In genomic region chr14:20781805-20782204, GRCh38 we compare ENCODE assay signal across 10 cellular contexts. TPM values are rescaled to one million over a fixed set of nuclear protein-coding genes. Genes with fewer than 3 reads are reported as not detected.
A peak's percentile ranks its signal among the peaks of the same experiment; 100 is the strongest.
DNase-seq lines count a peak whose midpoint lies in the region; ATAC-seq and TF ChIP-seq lines count a peak whose summit lies in the region.
"Had no signal": no experiment of that assay in that cellular context is flagged by ENCODE, and none has a peak within 500 bp of the region (broad histone marks: within the 10 kb centered on the region; RNA-seq: fewer than 3 reads in every experiment).

No MANE protein-coding gene starts in this region.

- no peak for TF ChIP-seq EP300 in gastroesophageal sphincter (IDR thresholded peaks at IDR 0.05)

- H3K27me3 ChIP-seq in GM06990 (replicated peaks; ENCODE audit: control insufficient read depth, insufficient read depth, low read length): no peaks in the 10 kb centered on the region
- no peaks in the 10 kb centered on the region for H3K27me3 ChIP-seq in gastroesophageal sphincter
- H3K27me3 ChIP-seq in prostate gland (replicated peaks; ENCODE audit: insufficient read depth): no peaks in the 10 kb centered on the region
- no peaks in the 10 kb centered on the region for H3K27me3 ChIP-seq in vagina
- H3K27me3 ChIP-seq: SJCRH30 had no signal

- 67% methylated on average over 2 of the region's 4 CpGs; no CpG with 5 or more reads in 1 of the 2 donors for WGBS in gastroesophageal sphincter (ENCODE audit: low coverage in 1 of 2), 2 donors
- WGBS in prostate gland: 18% methylated on average over 4 of the region's 4 CpGs

- H3K9me3 ChIP-seq in SK-N-MC (ENCODE audit: low read depth, low read length) (no peaks in the 10 kb centered on the region), gastroesophageal sphincter (no peaks in the 10 kb centered on the region), prostate gland (no peaks in the 10 kb centered on the region), vagina (no peaks in the 10 kb centered on the region)
- H3K9me3 ChIP-seq: SJCRH30 had no signal

- DNase-seq in GM06990 (ENCODE audit: extremely low read depth, insufficient read length) (no peak), SK-N-MC (ENCODE audit: low read depth, low spot score) (no peak), prostate gland (ENCODE audit: low spot score) (no peak), GM10248 (ENCODE audit: extremely low spot score) (no peak), vagina (ENCODE audit: extremely low spot score in 2 of 2) (no peak), amniotic stem cell (lab: John Stamatoyannopoulos, UW) (no peak), NCI-H187 treated with DMSO at 0.1 percent for 48 hours (lab: John Stamatoyannopoulos, UW) (no peak)
- DNase-seq: HFFc6, SJCRH30 had no signal

- H3K9ac ChIP-seq in SK-N-MC (ENCODE audit: insufficient read length): no peak overlapping the region

- H3K4me1 ChIP-seq in gastroesophageal sphincter (no peaks in the 10 kb centered on the region), prostate gland (replicated peaks) (no peaks in the 10 kb centered on the region), vagina (no peaks in the 10 kb centered on the region)
- H3K4me1 ChIP-seq: SJCRH30 had no signal

- CTCF ChIA-PET in GM10248 (lab: Yijun Ruan, JAX): interaction anchor here (1.4 to 2.0 kb wide), 2 partner anchors 9 to 24 kb away, joined by 4 to 6 read pairs; no protein-coding TSS in a partner anchor

- H3K36me3 ChIP-seq in GM06990 (ENCODE audit: control insufficient read depth, insufficient read depth, low read length) (no peaks in the 10 kb centered on the region), SK-N-MC (ENCODE audit: insufficient read depth, low read length) (no peaks in the 10 kb centered on the region), gastroesophageal sphincter (no peaks in the 10 kb centered on the region), prostate gland (no peaks in the 10 kb centered on the region), vagina (no peaks in the 10 kb centered on the region)
- H3K36me3 ChIP-seq: SJCRH30 had no signal

- no peak for TF ChIP-seq POLR2A in gastroesophageal sphincter (IDR thresholded peaks at IDR 0.05)
- no peak for TF ChIP-seq POLR2A in prostate gland (IDR thresholded peaks at IDR 0.05)
- no peak for TF ChIP-seq POLR2A in vagina (IDR thresholded peaks at IDR 0.05)

- no peak for ATAC-seq in gastroesophageal sphincter

- TF ChIP-seq CTCF in GM06990 (IDR thresholded peaks at IDR 0.05; ENCODE audit: insufficient read depth, low read length, poor library complexity, severe bottlenecking) (no peak), gastroesophageal sphincter (IDR thresholded peaks at IDR 0.05) (no peak), prostate gland (IDR thresholded peaks at IDR 0.05) (no peak), GM10248 (IDR thresholded peaks at IDR 0.05; ENCODE audit: control extremely low read depth, extremely low read depth, low read depth, missing control alignments) (no peak), vagina (IDR thresholded peaks at IDR 0.05) (no peak)

- H3K27ac ChIP-seq in SK-N-MC: no peak overlapping the region
- H3K27ac ChIP-seq in gastroesophageal sphincter: peak overlapping the region in 2 of 4 donors; percentile 43 to 44
- H3K27ac ChIP-seq in prostate gland: peak overlapping the region; percentile 49 to 67
- H3K27ac ChIP-seq in vagina: no peak overlapping the region
- H3K27ac ChIP-seq: SJCRH30 had no signal

- intact Hi-C loops in prostate gland (cut with DNase I): no loop called here
- intact Hi-C loops in vagina (cut with DNase I): no loop called here

- POLR2A ChIA-PET in GM10248 (lab: Yijun Ruan, JAX): no interaction called here

- H3K4me3 ChIP-seq in GM06990 (replicated peaks; ENCODE audit: low read depth, low read length): peak overlapping the region; percentile 60
- peak overlapping the region; percentile 55 for H3K4me3 ChIP-seq in SK-N-MC
- H3K4me3 ChIP-seq in gastroesophageal sphincter: peak overlapping the region; percentile 19 to 33
- H3K4me3 ChIP-seq in prostate gland: no peak overlapping the region
- H3K4me3 ChIP-seq in vagina: peak overlapping the region in 1 of 2 donors; percentile 0
- H3K4me3 ChIP-seq: SJCRH30 had no signal

RNA-seq across cellular contexts. Expression of gene RNASE6, which starts 0.7 kb away (rescaled TPM):
- total RNA-seq in gastroesophageal sphincter: 10 to 100 TPM in 1 of 4 donors, 1 to 10 TPM in 3; 4.0 to 22.5 (median 6.5) TPM
- 10 to 100 TPM in 1 of 2 donors, 1 to 10 TPM in 1; 9.3 to 12.8 TPM for total RNA-seq in prostate gland
- 4.7 TPM for total RNA-seq in vagina
- total RNA-seq: HFFc6, SJCRH30 had no signal

RNA-seq across cellular contexts. Expression of gene EDDM3B, which starts 13.6 kb away (rescaled TPM):
- total RNA-seq in gastroesophageal sphincter (not detected), prostate gland (not detected), vagina (not detected)
- total RNA-seq: HFFc6, SJCRH30 had no signal

RNA-seq across cellular contexts. Expression of gene RNASE1, which starts 20.8 kb away (rescaled TPM):
- total RNA-seq in gastroesophageal sphincter (100 to 1,000 TPM in 3 of 4 donors, 10 to 100 TPM in 1; 87.2 to 780 (median 336) TPM), prostate gland (1,000 to 10,000 TPM in 1 of 2 donors, 10 to 100 TPM in 1; 30.1 to 3,158 TPM), vagina (174 TPM)
- total RNA-seq: HFFc6, SJCRH30 had no signal

RNA-seq across cellular contexts. Expression of gene EDDM3A, which starts 36.1 kb away (rescaled TPM):
- total RNA-seq in gastroesophageal sphincter: not detected
- not detected for total RNA-seq in prostate gland
- not detected for total RNA-seq in vagina
- total RNA-seq: HFFc6, SJCRH30 had no signal

Comparison
In these comparisons a context has a peak if more than half of its experiments do, and no peak if none do; other contexts are left out.
1. H3K4me3 ChIP-seq: peak in GM06990 (single experiment), SK-N-MC (single experiment) and gastroesophageal sphincter (2 of 2); none in prostate gland (0 of 2).
2. H3K27ac ChIP-seq: peak in prostate gland (2 of 2); none in SK-N-MC (single experiment) and vagina (single experiment).